2 cellular contexts compared by ENCODE assay signal in genomic region chr13:110540871-110541525, GRCh38.
A peak's percentile ranks its signal among the peaks of the same experiment; 100 is the strongest.
TF ChIP-seq lines count a peak whose summit lies in the region.

No MANE protein-coding gene starts in this region.

TF ChIP-seq in K562, 482 proteins besides CTCF, POLR2A, EP300 and RAD21:
- TF ChIP-seq FOXA3 (CRISPR knock-in tag; conservative IDR thresholded peaks at IDR 0.05 in 1 of 2, IDR thresholded peaks at IDR 0.05 in 1 of 2) (0 out of 4 replicates have a peak, but pooled peaks of 1 of the 2 experiments have one; percentile 19), FIP1L1 (IDR thresholded peaks at IDR 0.05; ENCODE audit: low read depth, low read length, poor library complexity, severe bottlenecking) (no peak), NR1H2 (CRISPR knock-in tag; IDR thresholded peaks at IDR 0.05) (no peak), LEF1 (IDR thresholded peaks at IDR 0.05) (peak; percentile 30; the same call in 1 of the 2 replicates), ZNF23 (CRISPR knock-in tag; IDR thresholded peaks at IDR 0.05) (no peak), CXXC5 (CRISPR knock-in tag; IDR thresholded peaks at IDR 0.05) (peak; percentile 22; the same call in 1 of the 2 replicates), SOX6 (IDR thresholded peaks at IDR 0.05) (peak; percentile 76)
TF ChIP-seq in K562: peak in this region for 4.

TF ChIP-seq in liver, 16 proteins besides CTCF, POLR2A, EP300 and RAD21:
- TF ChIP-seq JUND (IDR thresholded peaks at IDR 0.05) = peak in 1 of 2 donors; percentile 13
- no peak for TF ChIP-seq REST (IDR thresholded peaks at IDR 0.05)
- peak in 1 of 2 donors; percentile 68 for TF ChIP-seq RXRA (IDR thresholded peaks at IDR 0.05)
- TF ChIP-seq HNF4A (conservative IDR thresholded peaks at IDR 0.05) = peak in 1 of 2 donors; percentile 50
- TF ChIP-seq YY1 (IDR thresholded peaks at IDR 0.05) = peak; percentile 38
- no peak for TF ChIP-seq HNF4G (IDR thresholded peaks at IDR 0.05)
- TF ChIP-seq NR2F2 (IDR thresholded peaks at IDR 0.05) = no peak
- TF ChIP-seq EGR1 (IDR thresholded peaks at IDR 0.05; ENCODE audit: low read depth in 2 of 2) = no peak
- TF ChIP-seq GABPA (IDR thresholded peaks at IDR 0.05 in 1 of 2, conservative IDR thresholded peaks at IDR 0.05 in 1 of 2) = no peak
- TF ChIP-seq FOXA2 (IDR thresholded peaks at IDR 0.05) = peak; percentile 56
- TF ChIP-seq ATF3 (IDR thresholded peaks at IDR 0.05) = no peak
- peak; percentile 61 for TF ChIP-seq FOXA1 (IDR thresholded peaks at IDR 0.05)
- no peak for TF ChIP-seq ZBTB33 (IDR thresholded peaks at IDR 0.05)
- TF ChIP-seq MAX (IDR thresholded peaks at IDR 0.05) = peak; percentile 89
- TF ChIP-seq SP1 (IDR thresholded peaks at IDR 0.05) = peak; percentile 59
- TF ChIP-seq TAF1 (conservative IDR thresholded peaks at IDR 0.05) = no peak
TF ChIP-seq in liver: peak in this region for 8.
